ENCODE assay signal across 1 cellular context in genomic region chr2:70569559-70569958, GRCh38.
TF ChIP-seq lines count a peak whose summit lies in the region.

No MANE protein-coding gene starts in this region.

TF ChIP-seq in GM23338, 12 proteins besides CTCF, POLR2A, EP300 and RAD21 (continued from another document):
- TF ChIP-seq, protein P1, sequence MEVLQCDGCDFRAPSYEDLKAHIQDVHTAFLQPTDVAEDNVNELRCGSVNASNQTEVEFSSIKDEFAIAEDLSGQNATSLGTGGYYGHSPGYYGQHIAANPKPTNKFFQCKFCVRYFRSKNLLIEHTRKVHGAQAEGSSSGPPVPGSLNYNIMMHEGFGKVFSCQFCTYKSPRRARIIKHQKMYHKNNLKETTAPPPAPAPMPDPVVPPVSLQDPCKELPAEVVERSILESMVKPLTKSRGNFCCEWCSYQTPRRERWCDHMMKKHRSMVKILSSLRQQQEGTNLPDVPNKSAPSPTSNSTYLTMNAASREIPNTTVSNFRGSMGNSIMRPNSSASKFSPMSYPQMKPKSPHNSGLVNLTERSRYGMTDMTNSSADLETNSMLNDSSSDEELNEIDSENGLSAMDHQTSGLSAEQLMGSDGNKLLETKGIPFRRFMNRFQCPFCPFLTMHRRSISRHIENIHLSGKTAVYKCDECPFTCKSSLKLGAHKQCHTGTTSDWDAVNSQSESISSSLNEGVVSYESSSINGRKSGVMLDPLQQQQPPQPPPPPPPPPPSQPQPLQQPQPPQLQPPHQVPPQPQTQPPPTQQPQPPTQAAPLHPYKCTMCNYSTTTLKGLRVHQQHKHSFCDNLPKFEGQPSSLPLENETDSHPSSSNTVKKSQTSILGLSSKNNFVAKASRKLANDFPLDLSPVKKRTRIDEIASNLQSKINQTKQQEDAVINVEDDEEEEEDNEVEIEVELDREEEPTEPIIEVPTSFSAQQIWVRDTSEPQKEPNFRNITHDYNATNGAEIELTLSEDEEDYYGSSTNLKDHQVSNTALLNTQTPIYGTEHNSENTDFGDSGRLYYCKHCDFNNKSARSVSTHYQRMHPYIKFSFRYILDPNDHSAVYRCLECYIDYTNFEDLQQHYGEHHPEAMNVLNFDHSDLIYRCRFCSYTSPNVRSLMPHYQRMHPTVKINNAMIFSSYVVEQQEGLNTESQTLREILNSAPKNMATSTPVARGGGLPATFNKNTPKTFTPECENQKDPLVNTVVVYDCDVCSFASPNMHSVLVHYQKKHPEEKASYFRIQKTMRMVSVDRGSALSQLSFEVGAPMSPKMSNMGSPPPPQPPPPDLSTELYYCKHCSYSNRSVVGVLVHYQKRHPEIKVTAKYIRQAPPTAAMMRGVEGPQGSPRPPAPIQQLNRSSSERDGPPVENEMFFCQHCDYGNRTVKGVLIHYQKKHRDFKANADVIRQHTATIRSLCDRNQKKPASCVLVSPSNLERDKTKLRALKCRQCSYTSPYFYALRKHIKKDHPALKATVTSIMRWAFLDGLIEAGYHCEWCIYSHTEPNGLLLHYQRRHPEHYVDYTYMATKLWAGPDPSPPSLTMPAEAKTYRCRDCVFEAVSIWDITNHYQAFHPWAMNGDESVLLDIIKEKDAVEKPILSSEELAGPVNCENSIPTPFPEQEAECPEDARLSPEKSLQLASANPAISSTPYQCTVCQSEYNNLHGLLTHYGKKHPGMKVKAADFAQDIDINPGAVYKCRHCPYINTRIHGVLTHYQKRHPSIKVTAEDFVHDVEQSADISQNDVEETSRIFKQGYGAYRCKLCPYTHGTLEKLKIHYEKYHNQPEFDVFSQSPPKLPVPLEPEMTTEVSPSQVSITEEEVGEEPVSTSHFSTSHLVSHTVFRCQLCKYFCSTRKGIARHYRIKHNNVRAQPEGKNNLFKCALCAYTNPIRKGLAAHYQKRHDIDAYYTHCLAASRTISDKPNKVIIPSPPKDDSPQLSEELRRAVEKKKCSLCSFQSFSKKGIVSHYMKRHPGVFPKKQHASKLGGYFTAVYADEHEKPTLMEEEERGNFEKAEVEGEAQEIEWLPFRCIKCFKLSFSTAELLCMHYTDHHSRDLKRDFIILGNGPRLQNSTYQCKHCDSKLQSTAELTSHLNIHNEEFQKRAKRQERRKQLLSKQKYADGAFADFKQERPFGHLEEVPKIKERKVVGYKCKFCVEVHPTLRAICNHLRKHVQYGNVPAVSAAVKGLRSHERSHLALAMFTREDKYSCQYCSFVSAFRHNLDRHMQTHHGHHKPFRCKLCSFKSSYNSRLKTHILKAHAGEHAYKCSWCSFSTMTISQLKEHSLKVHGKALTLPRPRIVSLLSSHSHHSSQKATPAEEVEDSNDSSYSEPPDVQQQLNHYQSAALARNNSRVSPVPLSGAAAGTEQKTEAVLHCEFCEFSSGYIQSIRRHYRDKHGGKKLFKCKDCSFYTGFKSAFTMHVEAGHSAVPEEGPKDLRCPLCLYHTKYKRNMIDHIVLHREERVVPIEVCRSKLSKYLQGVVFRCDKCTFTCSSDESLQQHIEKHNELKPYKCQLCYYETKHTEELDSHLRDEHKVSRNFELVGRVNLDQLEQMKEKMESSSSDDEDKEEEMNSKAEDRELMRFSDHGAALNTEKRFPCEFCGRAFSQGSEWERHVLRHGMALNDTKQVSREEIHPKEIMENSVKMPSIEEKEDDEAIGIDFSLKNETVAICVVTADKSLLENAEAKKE (CRISPR knock-in tag; IDR thresholded peaks at IDR 0.05) = no peak
- TF ChIP-seq ZNF331 (CRISPR knock-in tag; IDR thresholded peaks at IDR 0.05; ENCODE audit: low read depth) (no peak), POLR2AphosphoS5 (IDR thresholded peaks at IDR 0.05; ENCODE audit: low read depth) (no peak), REST (IDR thresholded peaks at IDR 0.05; ENCODE audit: unreplicated experiment) (no peak), JUNB (IDR thresholded peaks at IDR 0.05; ENCODE audit: unreplicated experiment) (no peak), EZH2phosphoT487 (IDR thresholded peaks at IDR 0.05; ENCODE audit: unreplicated experiment) (no peak), CREB1 (CRISPR knock-in tag; IDR thresholded peaks at IDR 0.05; ENCODE audit: low read depth) (no peak), STAT1 (IDR thresholded peaks at IDR 0.05; ENCODE audit: unreplicated experiment) (no peak)
- TF ChIP-seq, protein P2, sequence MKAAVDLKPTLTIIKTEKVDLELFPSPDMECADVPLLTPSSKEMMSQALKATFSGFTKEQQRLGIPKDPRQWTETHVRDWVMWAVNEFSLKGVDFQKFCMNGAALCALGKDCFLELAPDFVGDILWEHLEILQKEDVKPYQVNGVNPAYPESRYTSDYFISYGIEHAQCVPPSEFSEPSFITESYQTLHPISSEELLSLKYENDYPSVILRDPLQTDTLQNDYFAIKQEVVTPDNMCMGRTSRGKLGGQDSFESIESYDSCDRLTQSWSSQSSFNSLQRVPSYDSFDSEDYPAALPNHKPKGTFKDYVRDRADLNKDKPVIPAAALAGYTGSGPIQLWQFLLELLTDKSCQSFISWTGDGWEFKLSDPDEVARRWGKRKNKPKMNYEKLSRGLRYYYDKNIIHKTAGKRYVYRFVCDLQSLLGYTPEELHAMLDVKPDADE (IDR thresholded peaks at IDR 0.05) = no peak
TF ChIP-seq in GM23338: peak in this region for 0.
